1 cellular context compared by ENCODE assay signal in the genomic region with DNA sequence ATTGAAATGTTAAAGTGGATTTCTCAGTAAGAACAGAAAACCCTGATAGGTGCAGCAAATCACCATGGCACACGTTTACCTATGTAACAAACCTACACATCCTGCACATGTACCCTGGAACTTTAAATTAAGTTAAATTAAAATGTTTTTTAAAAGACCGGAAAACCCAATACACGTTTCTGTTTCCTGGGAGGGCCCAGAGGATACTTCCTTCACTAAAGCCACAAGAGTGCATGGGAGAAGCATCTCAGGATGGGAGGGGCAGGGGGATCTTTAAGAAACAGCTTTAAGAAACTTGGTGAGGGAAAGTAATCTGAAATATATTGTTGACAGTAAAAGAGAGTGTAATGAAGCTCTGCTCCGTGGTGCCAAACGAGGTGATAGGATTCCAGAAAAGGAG.
TF ChIP-seq lines count a peak whose summit lies in the region.

No MANE protein-coding gene starts in this region.

TF ChIP-seq in GM23338, 12 proteins besides CTCF, POLR2A, EP300 and RAD21 (continued from another document):
- TF ChIP-seq, protein P1, sequence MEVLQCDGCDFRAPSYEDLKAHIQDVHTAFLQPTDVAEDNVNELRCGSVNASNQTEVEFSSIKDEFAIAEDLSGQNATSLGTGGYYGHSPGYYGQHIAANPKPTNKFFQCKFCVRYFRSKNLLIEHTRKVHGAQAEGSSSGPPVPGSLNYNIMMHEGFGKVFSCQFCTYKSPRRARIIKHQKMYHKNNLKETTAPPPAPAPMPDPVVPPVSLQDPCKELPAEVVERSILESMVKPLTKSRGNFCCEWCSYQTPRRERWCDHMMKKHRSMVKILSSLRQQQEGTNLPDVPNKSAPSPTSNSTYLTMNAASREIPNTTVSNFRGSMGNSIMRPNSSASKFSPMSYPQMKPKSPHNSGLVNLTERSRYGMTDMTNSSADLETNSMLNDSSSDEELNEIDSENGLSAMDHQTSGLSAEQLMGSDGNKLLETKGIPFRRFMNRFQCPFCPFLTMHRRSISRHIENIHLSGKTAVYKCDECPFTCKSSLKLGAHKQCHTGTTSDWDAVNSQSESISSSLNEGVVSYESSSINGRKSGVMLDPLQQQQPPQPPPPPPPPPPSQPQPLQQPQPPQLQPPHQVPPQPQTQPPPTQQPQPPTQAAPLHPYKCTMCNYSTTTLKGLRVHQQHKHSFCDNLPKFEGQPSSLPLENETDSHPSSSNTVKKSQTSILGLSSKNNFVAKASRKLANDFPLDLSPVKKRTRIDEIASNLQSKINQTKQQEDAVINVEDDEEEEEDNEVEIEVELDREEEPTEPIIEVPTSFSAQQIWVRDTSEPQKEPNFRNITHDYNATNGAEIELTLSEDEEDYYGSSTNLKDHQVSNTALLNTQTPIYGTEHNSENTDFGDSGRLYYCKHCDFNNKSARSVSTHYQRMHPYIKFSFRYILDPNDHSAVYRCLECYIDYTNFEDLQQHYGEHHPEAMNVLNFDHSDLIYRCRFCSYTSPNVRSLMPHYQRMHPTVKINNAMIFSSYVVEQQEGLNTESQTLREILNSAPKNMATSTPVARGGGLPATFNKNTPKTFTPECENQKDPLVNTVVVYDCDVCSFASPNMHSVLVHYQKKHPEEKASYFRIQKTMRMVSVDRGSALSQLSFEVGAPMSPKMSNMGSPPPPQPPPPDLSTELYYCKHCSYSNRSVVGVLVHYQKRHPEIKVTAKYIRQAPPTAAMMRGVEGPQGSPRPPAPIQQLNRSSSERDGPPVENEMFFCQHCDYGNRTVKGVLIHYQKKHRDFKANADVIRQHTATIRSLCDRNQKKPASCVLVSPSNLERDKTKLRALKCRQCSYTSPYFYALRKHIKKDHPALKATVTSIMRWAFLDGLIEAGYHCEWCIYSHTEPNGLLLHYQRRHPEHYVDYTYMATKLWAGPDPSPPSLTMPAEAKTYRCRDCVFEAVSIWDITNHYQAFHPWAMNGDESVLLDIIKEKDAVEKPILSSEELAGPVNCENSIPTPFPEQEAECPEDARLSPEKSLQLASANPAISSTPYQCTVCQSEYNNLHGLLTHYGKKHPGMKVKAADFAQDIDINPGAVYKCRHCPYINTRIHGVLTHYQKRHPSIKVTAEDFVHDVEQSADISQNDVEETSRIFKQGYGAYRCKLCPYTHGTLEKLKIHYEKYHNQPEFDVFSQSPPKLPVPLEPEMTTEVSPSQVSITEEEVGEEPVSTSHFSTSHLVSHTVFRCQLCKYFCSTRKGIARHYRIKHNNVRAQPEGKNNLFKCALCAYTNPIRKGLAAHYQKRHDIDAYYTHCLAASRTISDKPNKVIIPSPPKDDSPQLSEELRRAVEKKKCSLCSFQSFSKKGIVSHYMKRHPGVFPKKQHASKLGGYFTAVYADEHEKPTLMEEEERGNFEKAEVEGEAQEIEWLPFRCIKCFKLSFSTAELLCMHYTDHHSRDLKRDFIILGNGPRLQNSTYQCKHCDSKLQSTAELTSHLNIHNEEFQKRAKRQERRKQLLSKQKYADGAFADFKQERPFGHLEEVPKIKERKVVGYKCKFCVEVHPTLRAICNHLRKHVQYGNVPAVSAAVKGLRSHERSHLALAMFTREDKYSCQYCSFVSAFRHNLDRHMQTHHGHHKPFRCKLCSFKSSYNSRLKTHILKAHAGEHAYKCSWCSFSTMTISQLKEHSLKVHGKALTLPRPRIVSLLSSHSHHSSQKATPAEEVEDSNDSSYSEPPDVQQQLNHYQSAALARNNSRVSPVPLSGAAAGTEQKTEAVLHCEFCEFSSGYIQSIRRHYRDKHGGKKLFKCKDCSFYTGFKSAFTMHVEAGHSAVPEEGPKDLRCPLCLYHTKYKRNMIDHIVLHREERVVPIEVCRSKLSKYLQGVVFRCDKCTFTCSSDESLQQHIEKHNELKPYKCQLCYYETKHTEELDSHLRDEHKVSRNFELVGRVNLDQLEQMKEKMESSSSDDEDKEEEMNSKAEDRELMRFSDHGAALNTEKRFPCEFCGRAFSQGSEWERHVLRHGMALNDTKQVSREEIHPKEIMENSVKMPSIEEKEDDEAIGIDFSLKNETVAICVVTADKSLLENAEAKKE (CRISPR knock-in tag; IDR thresholded peaks at IDR 0.05): no peak
- TF ChIP-seq EZH2 (IDR thresholded peaks at IDR 0.05; ENCODE audit: low read depth, unreplicated experiment) (no peak), NANOG (IDR thresholded peaks at IDR 0.05; ENCODE audit: borderline replicate concordance) (no peak)
